In the genomic region with DNA sequence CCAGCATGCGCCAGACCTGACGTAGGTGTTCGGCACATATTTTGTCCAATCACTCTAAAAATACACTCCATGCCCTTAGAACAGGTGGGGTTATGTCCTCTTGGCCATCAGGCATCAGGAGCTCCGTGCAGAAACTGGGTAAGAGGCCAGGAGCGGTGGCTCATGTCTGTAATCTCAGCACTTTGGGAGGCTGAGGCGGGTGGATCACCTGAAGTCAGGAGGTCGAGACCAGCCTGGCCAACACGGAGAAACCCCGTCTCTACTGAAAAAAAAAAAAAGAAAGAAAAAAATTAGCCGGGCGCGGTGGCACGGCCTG, we compare ENCODE assay signal across 8 cellular contexts. TPM values are rescaled to one million over a fixed set of nuclear protein-coding genes. Genes with fewer than 3 reads are reported as not detected.
DNase-seq lines count a peak whose midpoint lies in the region; ATAC-seq and TF ChIP-seq lines count a peak whose summit lies in the region.
"Not testable (repeated sequence)": the region's sequence is repeated elsewhere in the genome, so short reads cannot be mapped to it uniquely, and the experiment has no call there.

No MANE protein-coding gene starts in this region.

- CTCF ChIA-PET in activated CD8-positive, alpha-beta T cell treated with anti-CD3 and anti-CD28 coated beads, Interleukin-2, amount 10 ng/mL, durations not matched to agents 7 days and 5 days (lab: Charles Lee) = not testable (repeated sequence)

- not testable (repeated sequence) for H3K27me3 Mint-ChIP-seq in activated CD8-positive, alpha-beta T cell treated with anti-CD3 and anti-CD28 coated beads, Interleukin-2, amount 10 ng/mL, durations not matched to agents 7 days and 5 days (ENCODE audit: low read depth); central memory CD8-positive, alpha-beta T cell
- peaks cover 21% of the 10 kb centered on the region for H3K27me3 Mint-ChIP-seq in glutamatergic neuron (ENCODE audit: unreplicated experiment)

- peak overlapping the region; percentile 92 for H3K4me3 Mint-ChIP-seq in activated CD8-positive, alpha-beta T cell treated with anti-CD3 and anti-CD28 coated beads, Interleukin-2, amount 10 ng/mL, durations not matched to agents 7 days and 5 days
- peak overlapping the region; percentile 98 for H3K4me3 Mint-ChIP-seq in central memory CD8-positive, alpha-beta T cell
- peak overlapping the region; percentile 90 for H3K4me3 Mint-ChIP-seq in glutamatergic neuron (ENCODE audit: unreplicated experiment)

- POLR2A ChIA-PET in activated CD8-positive, alpha-beta T cell treated with anti-CD3 and anti-CD28 coated beads, Interleukin-2, amount 10 ng/mL, durations not matched to agents 7 days and 5 days (lab: Charles Lee) = interaction anchor here (1.0 to 3.6 kb wide), 13 partner anchors 10 to 475 kb away, joined by 3 to 52 read pairs (median 10); a partner anchor contains a TSS

- TF ChIP-seq CTCF in glutamatergic neuron (IDR thresholded peaks at IDR 0.05; ENCODE audit: partially characterized antibody, unreplicated experiment); gastrocnemius medialis (IDR thresholded peaks at IDR 0.05 in 4 of 5, conservative IDR thresholded peaks at IDR 0.05 in 1 of 5); vagina (IDR thresholded peaks at IDR 0.05): not testable (repeated sequence)

- H3K9me3 Mint-ChIP-seq in activated CD8-positive, alpha-beta T cell treated with anti-CD3 and anti-CD28 coated beads, Interleukin-2, amount 10 ng/mL, durations not matched to agents 7 days and 5 days (ENCODE audit: insufficient read depth); central memory CD8-positive, alpha-beta T cell: not testable (repeated sequence)
- H3K9me3 Mint-ChIP-seq in glutamatergic neuron (ENCODE audit: unreplicated experiment) = peaks cover 14% of the 10 kb centered on the region

- H3K27ac ChIP-seq in mucosa of rectum (ENCODE audit: low read depth in 2 of 2, low read length in 2 of 2) = peak overlapping the region; percentile 97 to 99
- peak overlapping the region; percentile 90 to 96 (median 94) for H3K27ac ChIP-seq in gastrocnemius medialis
- H3K27ac ChIP-seq in vagina = peak overlapping the region; percentile 94

- intact Hi-C loops in gastrocnemius medialis (cut with DNase I; ENCODE audit: low total_unique reads) = loop anchor here (1.0 to 10.0 kb wide), 4 partner anchors 32 to 241 kb away; a partner anchor contains a TSS
- intact Hi-C loops in vagina (cut with DNase I) = not testable (repeated sequence)

- not testable (repeated sequence) for H3K9me3 ChIP-seq in ES-I3 (ENCODE audit: control insufficient read depth, insufficient read depth, low read length); NT2/D1 (ENCODE audit: insufficient read depth, low read length); mucosa of rectum (ENCODE audit: control insufficient read depth in 2 of 2, low read length in 2 of 2); gastrocnemius medialis; vagina

- in situ Hi-C loops in gastrocnemius medialis (cut with MboI; ENCODE audit: low sequenced_read_pairs in 4 of 4) = not testable (repeated sequence)

- H3K4me3 ChIP-seq in NT2/D1 (ENCODE audit: insufficient read length, low read depth) (peak overlapping the region; percentile 21), mucosa of rectum (ENCODE audit: low read length in 2 of 2) (peak overlapping the region; percentile 89 to 94), gastrocnemius medialis (peak overlapping the region; percentile 78 to 86 (median 80)), vagina (peak overlapping the region; percentile 56 to 71)

- H3K4me1 Mint-ChIP-seq in activated CD8-positive, alpha-beta T cell treated with anti-CD3 and anti-CD28 coated beads, Interleukin-2, amount 10 ng/mL, durations not matched to agents 7 days and 5 days (ENCODE audit: low read depth) = peaks cover 49% of the 10 kb centered on the region
- peaks cover 36% of the 10 kb centered on the region for H3K4me1 Mint-ChIP-seq in central memory CD8-positive, alpha-beta T cell
- peaks cover 12% of the 10 kb centered on the region for H3K4me1 Mint-ChIP-seq in glutamatergic neuron (ENCODE audit: low read depth, unreplicated experiment)

- not testable (repeated sequence) for ATAC-seq in activated CD8-positive, alpha-beta T cell treated with anti-CD3 and anti-CD28 coated beads, Interleukin-2, amount 10 ng/mL, durations not matched to agents 7 days and 5 days
- ATAC-seq in central memory CD8-positive, alpha-beta T cell (replicated peaks; ENCODE audit: extremely low read depth, poor library complexity, severe bottlenecking) = peak; percentile 8
- ATAC-seq in gastrocnemius medialis = peak; percentile 11 to 50

- H3K4me1 ChIP-seq in ES-I3 (ENCODE audit: insufficient read depth, low read length) (peaks cover 17% of the 10 kb centered on the region; the same call in 1 of the 2 replicates), mucosa of rectum (ENCODE audit: control insufficient read depth in 2 of 2, insufficient read depth in 2 of 2, low read length in 2 of 2) (peaks cover 34 to 39% of the 10 kb centered on the region in 2 donors), gastrocnemius medialis (peaks cover 41 to 48% of the 10 kb centered on the region in 2 donors), vagina (peaks cover 77% of the 10 kb centered on the region)
- not testable (repeated sequence) for H3K4me1 ChIP-seq in NT2/D1 (ENCODE audit: insufficient read depth, insufficient read length)

- H3K27me3 ChIP-seq in NT2/D1 (ENCODE audit: insufficient read depth, insufficient read length); mucosa of rectum (ENCODE audit: control insufficient read depth in 2 of 2, insufficient read depth in 2 of 2, low read length in 2 of 2); gastrocnemius medialis; vagina: not testable (repeated sequence)

- not testable (repeated sequence) for H3K36me3 ChIP-seq in ES-I3 (ENCODE audit: insufficient read depth, low read length)
- H3K36me3 ChIP-seq in NT2/D1 (ENCODE audit: insufficient read depth, insufficient read length, low read length) (peaks cover 46% of the 10 kb centered on the region), mucosa of rectum (ENCODE audit: control insufficient read depth in 2 of 2, insufficient read depth in 2 of 2, low read length in 2 of 2) (peaks cover 5 to 11% of the 10 kb centered on the region in 2 donors), gastrocnemius medialis (peaks cover 0 to 11% of the 10 kb centered on the region in 2 donors), vagina (peaks cover 0 to 12% of the 10 kb centered on the region in 2 donors)

- peak overlapping the region; percentile 93; the same call in 1 of the 2 replicates for H3K9ac ChIP-seq in ES-I3 (ENCODE audit: low read depth, low read length)
- peak overlapping the region; percentile 54 for H3K9ac ChIP-seq in NT2/D1 (ENCODE audit: insufficient read length, low read depth)
- H3K9ac ChIP-seq in mucosa of rectum (ENCODE audit: low read depth in 1 of 2, low read length in 2 of 2) = peak overlapping the region; percentile 94 to 97

- TF ChIP-seq POLR2A in gastrocnemius medialis (IDR thresholded peaks at IDR 0.05); vagina (IDR thresholded peaks at IDR 0.05): not testable (repeated sequence)

- not testable (repeated sequence) for DNase-seq in NT2/D1 (ENCODE audit: low read depth, low spot score); activated CD8-positive, alpha-beta T cell treated with anti-CD3 and anti-CD28 coated beads, Interleukin-2, amount 10 ng/mL, durations not matched to agents 7 days and 5 days; central memory CD8-positive, alpha-beta T cell (ENCODE audit: low spot score in 2 of 2); glutamatergic neuron; vagina (ENCODE audit: extremely low spot score in 2 of 2)
- peak; percentile 40 to 85 for DNase-seq in gastrocnemius medialis

- peaks cover 26% of the 10 kb centered on the region for H3K36me3 Mint-ChIP-seq in activated CD8-positive, alpha-beta T cell treated with anti-CD3 and anti-CD28 coated beads, Interleukin-2, amount 10 ng/mL, durations not matched to agents 7 days and 5 days (ENCODE audit: low read depth)
- peaks cover 48% of the 10 kb centered on the region for H3K36me3 Mint-ChIP-seq in central memory CD8-positive, alpha-beta T cell (ENCODE audit: insufficient read depth)
- not testable (repeated sequence) for H3K36me3 Mint-ChIP-seq in glutamatergic neuron (ENCODE audit: unreplicated experiment)

- peak overlapping the region; percentile 98 for H3K27ac Mint-ChIP-seq in activated CD8-positive, alpha-beta T cell treated with anti-CD3 and anti-CD28 coated beads, Interleukin-2, amount 10 ng/mL, durations not matched to agents 7 days and 5 days
- peak overlapping the region; percentile 100 for H3K27ac Mint-ChIP-seq in central memory CD8-positive, alpha-beta T cell (ENCODE audit: low read depth)
- H3K27ac Mint-ChIP-seq in glutamatergic neuron (ENCODE audit: unreplicated experiment) = peak overlapping the region; percentile 100

RNA-seq across cellular contexts. Expression of a gene that starts 1.1 kb away (rescaled TPM):
- total RNA-seq in activated CD8-positive, alpha-beta T cell treated with anti-CD3 and anti-CD28 coated beads, Interleukin-2, amount 10 ng/mL, durations not matched to agents 7 days and 5 days = 10 to 100 TPM; 77.2 to 80.6 TPM
- total RNA-seq in glutamatergic neuron (ENCODE audit: unreplicated experiment) (52.8 TPM), gastrocnemius medialis (10 to 100 TPM; 19.7 to 28.7 (median 23.0) TPM), vagina (34.9 TPM)

RNA-seq across cellular contexts. Expression of a gene that starts 24.6 kb away (rescaled TPM):
- 1 to 10 TPM in 1 of 2 experiments, under 1 TPM in 1; 0.63 to 1.4 TPM for total RNA-seq in activated CD8-positive, alpha-beta T cell treated with anti-CD3 and anti-CD28 coated beads, Interleukin-2, amount 10 ng/mL, durations not matched to agents 7 days and 5 days
- total RNA-seq in glutamatergic neuron (ENCODE audit: unreplicated experiment) = 1.1 TPM
- not detected for total RNA-seq in gastrocnemius medialis
- total RNA-seq in vagina = not detected

RNA-seq across cellular contexts. Expression of a gene that starts 33.4 kb away (rescaled TPM):
- 10 to 100 TPM; 87.7 to 91.4 TPM for total RNA-seq in activated CD8-positive, alpha-beta T cell treated with anti-CD3 and anti-CD28 coated beads, Interleukin-2, amount 10 ng/mL, durations not matched to agents 7 days and 5 days
- total RNA-seq in glutamatergic neuron (ENCODE audit: unreplicated experiment) (148 TPM), gastrocnemius medialis (100 to 1,000 TPM in 2 of 4 donors, 10 to 100 TPM in 2; 44.3 to 163 (median 105) TPM), vagina (174 TPM)

Comparison
In these comparisons a context has a peak if more than half of its experiments do, and no peak if none do; other contexts are left out.
1. H3K4me3 ChIP-seq: peak in every context shown above with its lines; median percentile 92 in mucosa of rectum; 80 in gastrocnemius medialis; 64 in vagina; 21 in NT2/D1.